In genomic region chr6:149901444-149902140, GRCh38 we compare ENCODE assay signal across 21 cellular contexts. TPM values are rescaled to one million over a fixed set of nuclear protein-coding genes. Genes with fewer than 3 reads are reported as not detected.
DNase-seq lines count a peak whose midpoint lies in the region; ATAC-seq and TF ChIP-seq lines count a peak whose summit lies in the region.
"Had no signal": no experiment of that assay in that cellular context is flagged by ENCODE, and none has a peak within 500 bp of the region (broad histone marks: within the 10 kb centered on the region; RNA-seq: fewer than 3 reads in every experiment).

No MANE protein-coding gene starts in this region.

- CTCF ChIA-PET in mammary epithelial cell (lab: Charles Lee; ENCODE audit: low non-redundant PET), result no interaction called here

- TF ChIP-seq EP300 in suprapubic skin (IDR thresholded peaks at IDR 0.05), result no peak

- no peaks in the 10 kb centered on the region for H4K20me1 ChIP-seq in mammary epithelial cell (ENCODE audit: insufficient read depth, low read length)

- no peak for TF ChIP-seq POLR2A in breast epithelium (IDR thresholded peaks at IDR 0.05)
- TF ChIP-seq POLR2A in esophagus squamous epithelium (IDR thresholded peaks at IDR 0.05), result no peak
- no peak for TF ChIP-seq POLR2A in suprapubic skin (IDR thresholded peaks at IDR 0.05)

- DNase-seq in mammary epithelial cell (no peak), breast epithelium (ENCODE audit: low spot score in 2 of 2) (no peak), esophagus squamous epithelium (lab: John Stamatoyannopoulos, UW) (no peak), suprapubic skin (ENCODE audit: low spot score in 2 of 2) (peak; percentile 31 to 70), epidermal melanocyte (ENCODE audit: insufficient read length, low spot score) (no peak)
- DNase-seq: C1 segment of cervical spinal cord; CD4-positive, alpha-beta memory T cell; COR-L47; DMS53; Kasumi-1; NCI-H1092 treated with DMSO at 0.1 percent for 48 hours; NCI-H1436; NCI-H187; NCI-H2081 treated with DMSO at 0.1 percent for 48 hours; NCI-H345; NCI-H510A treated with DMSO at 0.1 percent for 48 hours; SJCRH30 had no signal

- intact Hi-C loops in mammary epithelial cell (cut with micrococcal nuclease) (loop anchor here (2.0 kb wide), 1 partner anchor 13 kb away; no protein-coding TSS in a partner anchor), breast epithelium (cut with DNase I; ENCODE audit: low total_unique reads) (no loop called here), esophagus squamous epithelium (cut with DNase I) (no loop called here)

- 92% methylated on average over 6 of the region's 6 CpGs for WGBS in mammary epithelial cell (ENCODE audit: low coverage, missing lambda C conversion rate)
- WGBS in esophagus squamous epithelium, 2 donors, result 74 to 80% methylated on average over 5 to 6 of the region's 6 CpGs
- whole genome bisulfite sequencing in suprapubic skin, result 72% methylated on average over 6 of the region's 6 CpGs

- H2AFZ ChIP-seq in mammary epithelial cell (ENCODE audit: low read depth, low read length), result no peak overlapping the region

- peak overlapping the region; percentile 46 for H3K27ac Mint-ChIP-seq in activated T-helper 17 cell treated with anti-CD3 and anti-CD28 coated beads, Interleukin-2, amount 50 U/mL, for 72 hours
- H3K27ac Mint-ChIP-seq: CD4-positive, alpha-beta memory T cell had no signal

- H3K36me3 ChIP-seq in mammary epithelial cell (ENCODE audit: insufficient read depth, low read length) (no peaks in the 10 kb centered on the region), breast epithelium (no peaks in the 10 kb centered on the region), esophagus squamous epithelium (no peaks in the 10 kb centered on the region), suprapubic skin (no peaks in the 10 kb centered on the region)
- H3K36me3 ChIP-seq: SJCRH30 had no signal

- no peak for TF ChIP-seq CTCF in mammary epithelial cell (conservative IDR thresholded peaks at IDR 0.05 in 1 of 2, IDR thresholded peaks at IDR 0.05 in 1 of 2; ENCODE audit: extremely low read depth in 1 of 2, insufficient read depth in 1 of 2, low read depth in 1 of 2, low read length in 2 of 2)
- no peak for TF ChIP-seq CTCF in breast epithelium (IDR thresholded peaks at IDR 0.05)
- no peak for TF ChIP-seq CTCF in esophagus squamous epithelium (IDR thresholded peaks at IDR 0.05)
- TF ChIP-seq CTCF in suprapubic skin (IDR thresholded peaks at IDR 0.05), result no peak

- no peaks in the 10 kb centered on the region for H3K9me3 Mint-ChIP-seq in activated T-helper 17 cell treated with anti-CD3 and anti-CD28 coated beads, Interleukin-2, amount 50 U/mL, for 72 hours
- H3K9me3 Mint-ChIP-seq: CD4-positive, alpha-beta memory T cell had no signal

- H3K36me3 Mint-ChIP-seq in activated T-helper 17 cell treated with anti-CD3 and anti-CD28 coated beads, Interleukin-2, amount 50 U/mL, for 72 hours (ENCODE audit: low read depth), result no peaks in the 10 kb centered on the region
- H3K36me3 Mint-ChIP-seq: CD4-positive, alpha-beta memory T cell had no signal

- peak overlapping the region; percentile 58 for H3K27ac ChIP-seq in mammary epithelial cell (ENCODE audit: insufficient read depth, low read depth, low read length)
- peak overlapping the region in 1 of 2 donors; percentile 8 for H3K27ac ChIP-seq in breast epithelium
- peak overlapping the region; percentile 84 to 95 (median 90) for H3K27ac ChIP-seq in esophagus squamous epithelium
- H3K27ac ChIP-seq in suprapubic skin, result peak overlapping the region; percentile 75
- H3K27ac ChIP-seq: SJCRH30 had no signal

- BruUV-seq in mammary epithelial cell (replicated peaks; lab: Mats Ljungman, UMichigan), result no TSS peak

- ATAC-seq in activated T-helper 17 cell treated with anti-CD3 and anti-CD28 coated beads, Interleukin-2, amount 50 U/mL, for 72 hours (replicated peaks), result no peak
- ATAC-seq in HG03045 (IDR thresholded peaks at IDR 0.05; ENCODE audit: unreplicated experiment), result no peak
- ATAC-seq: SK-N-SH treated with all-trans-retinoic acid at 6 μM for 48 hours had no signal

- H3K79me2 ChIP-seq in mammary epithelial cell (ENCODE audit: insufficient read depth, low read length), result no peaks in the 10 kb centered on the region

- H3K9ac ChIP-seq in mammary epithelial cell (ENCODE audit: insufficient read depth, low read length), result no peak overlapping the region

- peaks cover 3% of the 10 kb centered on the region for H3K27me3 Mint-ChIP-seq in activated T-helper 17 cell treated with anti-CD3 and anti-CD28 coated beads, Interleukin-2, amount 50 U/mL, for 72 hours

- in situ Hi-C loops in mammary epithelial cell (cut with MboI; ENCODE audit: low sequenced_read_pairs in 2 of 2), result loop anchor here in 1 of 2 donors (25.0 kb wide), 1 partner anchor 339 kb away; the partner anchor contains the start of gene GINM1

- H3K27me3 ChIP-seq in mammary epithelial cell (ENCODE audit: insufficient read depth, low read length), result no peaks in the 10 kb centered on the region
- H3K27me3 ChIP-seq in breast epithelium, result no peaks in the 10 kb centered on the region
- H3K27me3 ChIP-seq in esophagus squamous epithelium, result no peaks in the 10 kb centered on the region
- no peaks in the 10 kb centered on the region for H3K27me3 ChIP-seq in suprapubic skin

- peaks cover 2% of the 10 kb centered on the region for H3K4me1 Mint-ChIP-seq in activated T-helper 17 cell treated with anti-CD3 and anti-CD28 coated beads, Interleukin-2, amount 50 U/mL, for 72 hours

- H3K4me1 ChIP-seq in mammary epithelial cell (ENCODE audit: insufficient read depth, low read length), result peaks cover 46% of the 10 kb centered on the region
- H3K4me1 ChIP-seq in breast epithelium, result peaks cover 0 to 3% of the 10 kb centered on the region in 2 donors
- H3K4me1 ChIP-seq in esophagus squamous epithelium, result peaks cover 34 to 67% (median 40%) of the 10 kb centered on the region in 3 donors
- peaks cover 48% of the 10 kb centered on the region for H3K4me1 ChIP-seq in suprapubic skin
- H3K4me1 ChIP-seq: SJCRH30 had no signal

- no peak overlapping the region for H3K4me2 ChIP-seq in mammary epithelial cell (ENCODE audit: insufficient read depth, low read depth, low read length)

- dilution Hi-C loops in mammary epithelial cell (cut with HindIII; ENCODE audit: low sequenced_read_pairs), result loop anchor here (5.0 to 10.0 kb wide), 3 partner anchors 47 to 177 kb away; no protein-coding TSS in a partner anchor

- H3K4me3 ChIP-seq in mammary epithelial cell (replicated peaks in 1 of 3; ENCODE audit: insufficient read depth in 1 of 3, low read depth in 2 of 3, low read length in 3 of 3), result no peak overlapping the region
- no peak overlapping the region for H3K4me3 ChIP-seq in breast epithelium
- H3K4me3 ChIP-seq in esophagus squamous epithelium, result no peak overlapping the region
- H3K4me3 ChIP-seq in suprapubic skin, result no peak overlapping the region
- H3K4me3 ChIP-seq: SJCRH30 had no signal

- H3K4me3 Mint-ChIP-seq in activated T-helper 17 cell treated with anti-CD3 and anti-CD28 coated beads, Interleukin-2, amount 50 U/mL, for 72 hours, result no peak overlapping the region

- H3K9me3 ChIP-seq in mammary epithelial cell (replicated peaks; ENCODE audit: insufficient read depth, low read length) (no peaks in the 10 kb centered on the region), breast epithelium (no peaks in the 10 kb centered on the region), esophagus squamous epithelium (no peaks in the 10 kb centered on the region), suprapubic skin (no peaks in the 10 kb centered on the region)
- H3K9me3 ChIP-seq: SJCRH30 had no signal

RNA-seq across cellular contexts. Expression of gene RAET1E, which starts 3.7 kb away (rescaled TPM):
- total RNA-seq in mammary epithelial cell (10 to 100 TPM in 1 of 2 donors, 1 to 10 TPM in 1; 9.2 to 15.0 TPM), breast epithelium (1 to 10 TPM in 1 of 3 donors, not detected in 2; 2.0 TPM), esophagus squamous epithelium (10 to 100 TPM; 50.1 to 90.1 (median 67.9) TPM), suprapubic skin (10 to 100 TPM; 14.4 to 46.8 (median 22.8) TPM)
- 18.5 TPM for polyA plus RNA-seq in mammary epithelial cell
- not detected for polyA minus RNA-seq in mammary epithelial cell
- 1 to 10 TPM in 1 of 2 donors, under 1 TPM in 1; 0.99 to 4.9 TPM for total RNA-seq in activated T-helper 17 cell treated with anti-CD3 and anti-CD28 coated beads, Interleukin-2, amount 50 U/mL, for 72 hours
- total RNA-seq: CD4-positive, alpha-beta memory T cell; G401; SJCRH30 had no signal
- polyA plus RNA-seq: CD4-positive, alpha-beta memory T cell had no signal

RNA-seq across cellular contexts. Expression of gene RAET1G, which starts 21.3 kb away (rescaled TPM):
- total RNA-seq in mammary epithelial cell, result 10 to 100 TPM in 1 of 2 donors, 1 to 10 TPM in 1; 6.3 to 28.8 TPM
- 32.3 TPM for polyA plus RNA-seq in mammary epithelial cell
- 3.1 TPM for polyA minus RNA-seq in mammary epithelial cell
- total RNA-seq in breast epithelium, result 1 to 10 TPM in 1 of 3 donors, not detected in 2; 2.2 TPM
- not detected for total RNA-seq in activated T-helper 17 cell treated with anti-CD3 and anti-CD28 coated beads, Interleukin-2, amount 50 U/mL, for 72 hours
- total RNA-seq in esophagus squamous epithelium, result 10 to 100 TPM in 3 of 4 donors, 1 to 10 TPM in 1; 9.0 to 26.8 (median 13.5) TPM
- 1 to 10 TPM; 1.9 to 5.8 (median 4.5) TPM for total RNA-seq in suprapubic skin
- total RNA-seq: CD4-positive, alpha-beta memory T cell; G401; SJCRH30 had no signal
- polyA plus RNA-seq: CD4-positive, alpha-beta memory T cell had no signal

RNA-seq across cellular contexts. Expression of gene LRP11, which starts 37.4 kb away (rescaled TPM):
- total RNA-seq in mammary epithelial cell (10 to 100 TPM; 67.5 to 71.3 TPM), breast epithelium (10 to 100 TPM; 30.6 to 44.9 (median 35.8) TPM), esophagus squamous epithelium (10 to 100 TPM; 40.2 to 74.9 (median 58.4) TPM), suprapubic skin (10 to 100 TPM; 43.6 to 77.2 (median 68.4) TPM)
- polyA plus RNA-seq in mammary epithelial cell, result 35.9 TPM
- 57.5 TPM for polyA minus RNA-seq in mammary epithelial cell
- total RNA-seq in activated T-helper 17 cell treated with anti-CD3 and anti-CD28 coated beads, Interleukin-2, amount 50 U/mL, for 72 hours, result 1 to 10 TPM; 6.5 to 9.6 TPM

RNA-seq across cellular contexts. Expression of gene ULBP2, which starts 40.2 kb away (rescaled TPM):
- 10 to 100 TPM; 12.9 to 14.5 TPM for total RNA-seq in mammary epithelial cell
- 20.7 TPM for polyA plus RNA-seq in mammary epithelial cell
- polyA minus RNA-seq in mammary epithelial cell, result 1.7 TPM
- total RNA-seq in breast epithelium, result 1 to 10 TPM in 1 of 3 donors, under 1 TPM in 1, not detected in 1; 0.88 to 1.3 TPM
- total RNA-seq in activated T-helper 17 cell treated with anti-CD3 and anti-CD28 coated beads, Interleukin-2, amount 50 U/mL, for 72 hours, result not detected
- 10 to 100 TPM in 1 of 4 donors, 1 to 10 TPM in 3; 2.9 to 11.1 (median 4.6) TPM for total RNA-seq in esophagus squamous epithelium
- total RNA-seq in suprapubic skin, result under 1 TPM in 2 of 4 donors, not detected in 2; 0.76 to 0.95 TPM
- total RNA-seq: CD4-positive, alpha-beta memory T cell had no signal

Comparison
In these comparisons a context has a peak if more than half of its experiments do, and no peak if none do; other contexts are left out.
1. DNase-seq: peak in suprapubic skin (2 of 2); none in mammary epithelial cell (single experiment), breast epithelium (0 of 2), esophagus squamous epithelium (single experiment) and epidermal melanocyte (single experiment).